Comparison of ENCODE assay signal across 11 cellular contexts in the genomic region with DNA sequence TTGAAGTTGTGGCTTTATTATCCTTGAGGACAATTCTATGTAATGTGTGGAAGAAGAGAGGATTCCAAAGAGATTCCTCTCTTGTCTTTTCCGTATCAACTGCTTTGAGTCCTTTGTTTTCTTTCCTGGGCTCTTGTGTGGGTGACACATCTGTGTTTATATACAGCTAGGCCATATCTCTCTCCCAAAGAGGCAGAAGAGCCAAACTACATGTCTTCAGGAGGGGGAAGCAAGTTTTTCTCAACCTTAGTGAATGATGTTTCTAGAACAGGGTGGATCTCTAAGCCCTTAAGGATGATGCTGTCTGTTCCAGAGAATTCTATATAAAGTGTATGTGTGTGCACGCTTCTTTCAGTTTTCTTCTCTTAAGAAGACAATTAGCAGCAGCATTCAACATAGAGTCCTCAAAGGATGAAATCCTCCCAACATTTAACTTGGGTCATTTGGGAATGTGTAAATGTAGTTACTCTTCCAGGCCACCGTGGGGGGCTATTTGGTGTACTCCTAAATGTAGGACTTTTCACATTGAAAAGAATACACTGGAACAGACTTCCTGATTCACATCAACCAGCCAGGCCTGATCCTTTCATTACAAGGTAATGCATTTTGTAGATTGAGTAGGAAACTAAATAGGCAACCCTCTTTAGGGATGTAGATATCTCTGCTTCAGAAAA.
DNase-seq lines count a peak whose midpoint lies in the region; ATAC-seq and TF ChIP-seq lines count a peak whose summit lies in the region.
"Had no signal": no experiment of that assay in that cellular context is flagged by ENCODE, and none has a peak within 500 bp of the region (broad histone marks: within the 10 kb centered on the region; RNA-seq: fewer than 3 reads in every experiment).

No MANE protein-coding gene starts in this region.

- DNase-seq in AG09319 (ENCODE audit: extremely low read depth, low read depth) = no peak
- peak; percentile 5 for DNase-seq in DND-41
- DNase-seq in NCI-H69 (lab: John Stamatoyannopoulos, UW) = peak; percentile 72
- peak; percentile 33 for DNase-seq in foreskin melanocyte
- DNase-seq in HPDE6-E6E7 (ENCODE audit: extremely low spot score) = no peak
- no peak for DNase-seq in MG63
- no peak for DNase-seq in thyroid gland
- DNase-seq: activated naive CD4-positive, alpha-beta T cell treated with Interleukin-2 at 50 U/mL for 16 hours; NCI-H1436 treated with DMSO at 0.1 percent for 48 hours had no signal

- ATAC-seq in DND-41 (ENCODE audit: insufficient read depth, low read depth) (no peak), GM18505 (IDR thresholded peaks at IDR 0.05; ENCODE audit: unreplicated experiment) (no peak)

- H3K36me3 ChIP-seq in DND-41 (ENCODE audit: insufficient read depth, low read length) (no peaks in the 10 kb centered on the region), MG63 (no peaks in the 10 kb centered on the region), thyroid gland (no peaks in the 10 kb centered on the region)

- intact Hi-C loops in thyroid gland (cut with DNase I) = no loop called here

- H4K20me1 ChIP-seq in DND-41 (ENCODE audit: insufficient read depth, low read length) = no peaks in the 10 kb centered on the region

- H3K27ac ChIP-seq in DND-41 (ENCODE audit: low read length) (no peak overlapping the region), thyroid gland (no peak overlapping the region)
- H3K27ac ChIP-seq: skin epidermis had no signal

- no peak overlapping the region for H2AFZ ChIP-seq in DND-41 (ENCODE audit: low read depth, low read length)

- H3K27me3 ChIP-seq in DND-41 (ENCODE audit: insufficient read depth, low read length, poor library complexity) (no peaks in the 10 kb centered on the region), MG63 (no peaks in the 10 kb centered on the region), thyroid gland (no peaks in the 10 kb centered on the region)

- TF ChIP-seq POLR2A in thyroid gland (IDR thresholded peaks at IDR 0.05) (no peak), GM18505 (IDR thresholded peaks at IDR 0.05; ENCODE audit: borderline replicate concordance, extremely low read depth, insufficient read depth, insufficient read length) (no peak)

- no peaks in the 10 kb centered on the region for H3K9me3 ChIP-seq in DND-41 (ENCODE audit: insufficient read depth, low read length, severe bottlenecking)
- H3K9me3 ChIP-seq in MG63 = no peaks in the 10 kb centered on the region; the same call in 1 of the 2 replicates
- no peaks in the 10 kb centered on the region for H3K9me3 ChIP-seq in thyroid gland

- H3K4me3 ChIP-seq in DND-41 (ENCODE audit: low read depth in 1 of 2, low read length in 2 of 2) (no peak overlapping the region), MG63 (no peak overlapping the region), thyroid gland (replicated peaks in 1 of 3) (no peak overlapping the region)
- H3K4me3 ChIP-seq: skin epidermis had no signal

- TF ChIP-seq CTCF in AG09319 (IDR thresholded peaks at IDR 0.05; ENCODE audit: low read depth, low read length) = peak; percentile 4
- peak; percentile 42 for TF ChIP-seq CTCF in DND-41 (IDR thresholded peaks at IDR 0.05; ENCODE audit: borderline replicate concordance, extremely low read depth, low read length, poor library complexity, severe bottlenecking)
- TF ChIP-seq CTCF in thyroid gland (IDR thresholded peaks at IDR 0.05) = no peak

- H3K9ac ChIP-seq in DND-41 (ENCODE audit: low read depth, low read length) = no peak overlapping the region

- H3K4me2 ChIP-seq in DND-41 (ENCODE audit: insufficient read depth, low read length) = no peak overlapping the region

- H3K4me1 ChIP-seq in DND-41 (ENCODE audit: insufficient read depth, low read length) (no peaks in the 10 kb centered on the region), thyroid gland (no peaks in the 10 kb centered on the region)

- WGBS in thyroid gland, 2 donors = 60 to 67% methylated on average over 3 of the region's 3 CpGs

- H3K79me2 ChIP-seq in DND-41 (ENCODE audit: insufficient read depth, low read length) = no peaks in the 10 kb centered on the region

Comparison
In these comparisons a context has a peak if more than half of its experiments do, and no peak if none do; other contexts are left out.
1. DNase-seq: peak in DND-41 (single experiment), NCI-H69 (single experiment) and foreskin melanocyte (single experiment); none in AG09319 (single experiment), HPDE6-E6E7 (single experiment), MG63 (single experiment) and thyroid gland (0 of 2).
2. CTCF ChIP-seq: peak in AG09319 (single experiment) and DND-41 (single experiment); none in thyroid gland (0 of 6).